Comparison of ENCODE assay signal across 11 cellular contexts in the genomic region with DNA sequence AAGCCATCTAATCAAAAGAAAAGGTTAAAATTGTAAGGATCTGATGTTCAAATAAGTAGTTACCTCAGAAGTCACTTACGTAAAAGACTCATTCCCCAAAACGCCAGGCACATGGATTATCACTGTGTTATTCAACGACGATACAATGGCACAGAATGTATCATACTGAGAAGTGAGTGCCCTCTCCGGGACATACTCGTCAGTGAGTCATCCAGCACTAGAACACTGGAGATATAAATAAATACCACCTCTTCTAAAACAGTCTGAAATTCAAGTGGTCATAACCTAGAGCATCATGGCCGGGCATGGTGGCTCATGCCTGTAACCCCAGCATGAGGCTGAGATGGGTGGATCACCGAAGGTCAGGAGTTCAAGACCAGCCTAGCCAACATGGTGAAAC. TPM values are rescaled to one million over a fixed set of nuclear protein-coding genes. Genes with fewer than 3 reads are reported as not detected.
DNase-seq lines count a peak whose midpoint lies in the region; ATAC-seq and TF ChIP-seq lines count a peak whose summit lies in the region.
"Had no signal": no experiment of that assay in that cellular context is flagged by ENCODE, and none has a peak within 500 bp of the region (broad histone marks: within the 10 kb centered on the region; RNA-seq: fewer than 3 reads in every experiment).

No MANE protein-coding gene starts in this region.

- peaks cover 36% of the 10 kb centered on the region for H3K4me1 Mint-ChIP-seq in chondrocyte (ENCODE audit: low read depth)
- H3K4me1 Mint-ChIP-seq: B cell had no signal

- H3K4me3 Mint-ChIP-seq in chondrocyte (ENCODE audit: unreplicated experiment): no peak overlapping the region
- H3K4me3 Mint-ChIP-seq: B cell had no signal

- H3K9me3 ChIP-seq in left lung: no peaks in the 10 kb centered on the region

- no peak overlapping the region for H3K4me3 ChIP-seq in left lung

- H3K36me3 Mint-ChIP-seq in chondrocyte (ENCODE audit: low read depth): no peaks in the 10 kb centered on the region

- peak; percentile 9 for DNase-seq in stimulated activated CD4-positive, alpha-beta T cell treated with anti-CD3 and anti-CD28 coated beads, Interleukin-1b, Interleukin-23, amount 100 ng/mL, for 48 hours
- DNase-seq in stimulated activated CD4-positive, alpha-beta T cell treated with anti-CD3 and anti-CD28 coated beads, Interleukin-2, amount 100 ng/mL, for 48 hours: no peak
- DNase-seq in chondrocyte (ENCODE audit: low spot score): no peak
- DNase-seq in left lung: no peak
- no peak for DNase-seq in midbrain (lab: John Stamatoyannopoulos, UW)
- no peak for DNase-seq in NCI-H2107 treated with DMSO at 0.1 percent for 48 hours (lab: John Stamatoyannopoulos, UW; ENCODE audit: unreplicated experiment)
- DNase-seq in KBM-7: no peak
- DNase-seq: effector CD8-positive, alpha-beta T cell had no signal

- no peak overlapping the region for H3K27ac ChIP-seq in left lung

- peak; percentile 9 for TF ChIP-seq CTCF in chondrocyte (IDR thresholded peaks at IDR 0.05)
- no peak for TF ChIP-seq CTCF in left lung (IDR thresholded peaks at IDR 0.05)

- H3K4me1 ChIP-seq in left lung: peaks cover 12 to 17% of the 10 kb centered on the region in 2 donors

- H3K36me3 ChIP-seq in left lung: no peaks in the 10 kb centered on the region

- no peaks in the 10 kb centered on the region for H3K27me3 Mint-ChIP-seq in chondrocyte (ENCODE audit: low read depth)
- H3K27me3 Mint-ChIP-seq: B cell had no signal

- peaks cover 2% of the 10 kb centered on the region for H3K9me3 Mint-ChIP-seq in chondrocyte (ENCODE audit: low read depth)

- intact Hi-C loops in left lung (cut with DNase I): no loop called here

- no peaks in the 10 kb centered on the region for H3K27me3 ChIP-seq in left lung

- in situ Hi-C loops in KBM-7 (cut with MboI; ENCODE audit: low pct_unique_long_range_greater_than_20kb, low sequenced_read_pairs): no loop called here

- ATAC-seq in left lung (peak; percentile 77), HG02981 (IDR thresholded peaks at IDR 0.05; ENCODE audit: unreplicated experiment) (no peak)

- peak overlapping the region; percentile 38 for H3K27ac Mint-ChIP-seq in chondrocyte (ENCODE audit: unreplicated experiment)
- H3K27ac Mint-ChIP-seq: B cell had no signal

RNA-seq across cellular contexts. Expression of gene USP31, which starts 24.9 kb away (rescaled TPM):
- total RNA-seq in chondrocyte (8.7 to 9.3 TPM (median 8.7 TPM) in 3 replicates), left lung (10 to 100 TPM; 10.9 to 17.7 TPM)

RNA-seq across cellular contexts. Expression of gene SCNN1G, which starts 58.2 kb away (rescaled TPM):
- not detected in 3 replicates for total RNA-seq in chondrocyte
- total RNA-seq in left lung: 1 to 10 TPM; 5.4 to 7.8 TPM
- total RNA-seq: B cell, SK-MEL-5 had no signal
